ENCODE assay signal across 8 cellular contexts in genomic region chr7:123749537-123749857, GRCh38. TPM values are rescaled to one million over a fixed set of nuclear protein-coding genes. Genes with fewer than 3 reads are reported as not detected.
A peak's percentile ranks its signal among the peaks of the same experiment; 100 is the strongest.
DNase-seq lines count a peak whose midpoint lies in the region; ATAC-seq and TF ChIP-seq lines count a peak whose summit lies in the region.

No MANE protein-coding gene starts in this region.

- peaks cover 56% of the 10 kb centered on the region for H3K4me1 Mint-ChIP-seq in activated T-cell treated with anti-CD3 and anti-CD28 coated beads, Interleukin-2, amount 50 U/mL, for 4 hours (ENCODE audit: low read depth)

- in situ Hi-C loops in HAP-1 (cut with MboI; ENCODE audit: low sequenced_read_pairs), result no loop called here

- no peaks in the 10 kb centered on the region for H3K9me3 Mint-ChIP-seq in activated T-cell treated with anti-CD3 and anti-CD28 coated beads, Interleukin-2, amount 50 U/mL, for 4 hours

- DNase-seq in SHP77 (lab: John Stamatoyannopoulos, UW) (peak; percentile 65 to 75), SHP77 treated with DMSO at 0.1 percent for 48 hours (lab: John Stamatoyannopoulos, UW) (no peak), HAP-1 (ENCODE audit: low spot score in 2 of 2) (no peak), LNCaP clone FGC (ENCODE audit: low read depth) (no peak), foreskin fibroblast (peak; percentile 73 to 87), pons (ENCODE audit: low spot score) (peak; percentile 71), GOT3 (lab: John Stamatoyannopoulos, UW) (no peak)
- DNase-seq in activated T-cell treated with anti-CD3 and anti-CD28 coated beads, Interleukin-2, amount 50 U/mL, for 4 hours, result peak; percentile 15

- TF ChIP-seq CTCF in LNCaP clone FGC (IDR thresholded peaks at IDR 0.05; ENCODE audit: control insufficient read depth, extremely low read depth, insufficient read depth) (no peak), foreskin fibroblast (IDR thresholded peaks at IDR 0.05; ENCODE audit: low read depth, low read length) (no peak)

- H3K4me3 ChIP-seq in HAP-1, result peak overlapping the region; percentile 80
- H3K4me3 ChIP-seq in LNCaP clone FGC (ENCODE audit: low read depth, low read length), result peak overlapping the region; percentile 91
- peak overlapping the region; percentile 57 to 97 for H3K4me3 ChIP-seq in foreskin fibroblast (ENCODE audit: low read depth in 1 of 2, low read length in 2 of 2)

- H3K4me1 ChIP-seq in HAP-1, result peaks cover 50% of the 10 kb centered on the region

- ATAC-seq in activated T-cell treated with anti-CD3 and anti-CD28 coated beads, Interleukin-2, amount 50 U/mL, for 4 hours, result peak; percentile 10 to 11

- H3K36me3 ChIP-seq in HAP-1 (replicated peaks), result no peaks in the 10 kb centered on the region

- no peaks in the 10 kb centered on the region for H3K27me3 ChIP-seq in HAP-1 (ENCODE audit: low read depth)

- peaks cover 5% of the 10 kb centered on the region for H3K36me3 Mint-ChIP-seq in activated T-cell treated with anti-CD3 and anti-CD28 coated beads, Interleukin-2, amount 50 U/mL, for 4 hours (ENCODE audit: insufficient read depth)

- H3K27me3 Mint-ChIP-seq in activated T-cell treated with anti-CD3 and anti-CD28 coated beads, Interleukin-2, amount 50 U/mL, for 4 hours (ENCODE audit: low read depth), result no peaks in the 10 kb centered on the region

- peak overlapping the region; percentile 91 for H3K4me3 Mint-ChIP-seq in activated T-cell treated with anti-CD3 and anti-CD28 coated beads, Interleukin-2, amount 50 U/mL, for 4 hours

- no peaks in the 10 kb centered on the region for H3K9me3 ChIP-seq in HAP-1

RNA-seq across cellular contexts. Expression of gene WASL, which starts 0.7 kb away (rescaled TPM):
- total RNA-seq in activated T-cell treated with anti-CD3 and anti-CD28 coated beads, Interleukin-2, amount 50 U/mL, for 4 hours, result 1 to 10 TPM; 4.7 to 5.4 (median 5.3) TPM

Comparison
In these comparisons a context has a peak if more than half of its experiments do, and no peak if none do; other contexts are left out.
1. DNase-seq: peak in SHP77 (2 of 2), activated T-cell treated with anti-CD3 and anti-CD28 coated beads, Interleukin-2, amount 50 U/mL, for 4 hours (single experiment), foreskin fibroblast (2 of 2) and pons (single experiment); none in SHP77 treated with DMSO at 0.1 percent for 48 hours (single experiment), HAP-1 (0 of 2), LNCaP clone FGC (single experiment) and GOT3 (single experiment).
2. Peak in every context shown above with its lines, with median percentiles within 50 percentile points of each other: H3K4me3 ChIP-seq.